ENCODE assay signal across 24 cellular contexts in genomic region chr9:97752274-97752673, GRCh38. TPM values are rescaled to one million over a fixed set of nuclear protein-coding genes. Genes with fewer than 3 reads are reported as not detected.
DNase-seq lines count a peak whose midpoint lies in the region; ATAC-seq, FAIRE-seq and TF ChIP-seq lines count a peak whose summit lies in the region.
"Had no signal": no experiment of that assay in that cellular context is flagged by ENCODE, and none has a peak within 500 bp of the region (broad histone marks: within the 10 kb centered on the region; RNA-seq: fewer than 3 reads in every experiment).

No MANE protein-coding gene starts in this region.

- H3K9me3 ChIP-seq in mammary epithelial cell (replicated peaks; ENCODE audit: insufficient read depth, low read length) (no peaks in the 10 kb centered on the region), breast epithelium (peaks cover 0 to 7% of the 10 kb centered on the region in 2 donors), keratinocyte (ENCODE audit: control insufficient read depth, low read depth, low read length) (no peaks in the 10 kb centered on the region)

- no TSS peak for BruUV-seq in mammary epithelial cell (replicated peaks; lab: Mats Ljungman, UMichigan)

- ATAC-seq in GM18907 (IDR thresholded peaks at IDR 0.05; ENCODE audit: unreplicated experiment) (no peak), HG02759 (IDR thresholded peaks at IDR 0.05; ENCODE audit: unreplicated experiment) (no peak)
- ATAC-seq: Panc1 had no signal

- H4K20me1 ChIP-seq in mammary epithelial cell (ENCODE audit: insufficient read depth, low read length) (no peaks in the 10 kb centered on the region), keratinocyte (ENCODE audit: control insufficient read depth, extremely low read depth, insufficient read depth, low read length) (no peaks in the 10 kb centered on the region)

- DNase-seq in mammary epithelial cell (no peak), breast epithelium (ENCODE audit: low spot score in 2 of 2) (no peak), epithelial cell of esophagus (ENCODE audit: low read depth) (peak; percentile 81), keratinocyte (ENCODE audit: low read depth, low spot score) (no peak), NCI-H69 (lab: John Stamatoyannopoulos, UW) (no peak)
- DNase-seq: DMS79, EL, GDM1, KBM-7, MV-4-11, NCI-H1105 treated with DMSO at 0.1 percent for 48 hours, NCI-H146, NCI-H1930, NCI-H2107, NCI-H2227 treated with DMSO at 0.1 percent for 48 hours, NCI-H526 treated with DMSO at 0.1 percent for 48 hours, SHP77 had no signal

- H3K4me2 ChIP-seq in mammary epithelial cell (ENCODE audit: insufficient read depth, low read depth, low read length) (no peak overlapping the region), keratinocyte (ENCODE audit: control insufficient read depth, extremely low read depth, insufficient read depth, low read depth, low read length) (no peak overlapping the region)

- H3K36me3 ChIP-seq in mammary epithelial cell (ENCODE audit: insufficient read depth, low read length) (no peaks in the 10 kb centered on the region), breast epithelium (no peaks in the 10 kb centered on the region), keratinocyte (ENCODE audit: control insufficient read depth in 2 of 2, extremely low read depth in 1 of 2, insufficient read depth in 2 of 2, low read length in 2 of 2) (no peaks in the 10 kb centered on the region)

- CTCF ChIA-PET in mammary epithelial cell (lab: Charles Lee; ENCODE audit: low non-redundant PET) = no interaction called here

- in situ Hi-C loops in mammary epithelial cell (cut with MboI; ENCODE audit: low sequenced_read_pairs in 2 of 2) = no loop called here

- 50% methylated on average over 2 of the region's 2 CpGs for WGBS in mammary epithelial cell (ENCODE audit: low coverage, missing lambda C conversion rate)

- H3K4me1 ChIP-seq in mammary epithelial cell (ENCODE audit: insufficient read depth, low read length) (peaks cover 3% of the 10 kb centered on the region), breast epithelium (no peaks in the 10 kb centered on the region), keratinocyte (ENCODE audit: control insufficient read depth, extremely low read depth, insufficient read depth, low read length) (peaks cover 7% of the 10 kb centered on the region)

- dilution Hi-C loops in mammary epithelial cell (cut with HindIII; ENCODE audit: low sequenced_read_pairs) = no loop called here
- dilution Hi-C loops in keratinocyte (cut with MboI; ENCODE audit: extremely low pct_ligation_motif_present, low sequenced_read_pairs) = loop anchor here (10.0 kb wide), 1 partner anchor 53 kb away; no protein-coding TSS in a partner anchor

- H3K9ac ChIP-seq in mammary epithelial cell (ENCODE audit: insufficient read depth, low read length) = no peak overlapping the region
- no peak overlapping the region for H3K9ac ChIP-seq in keratinocyte (ENCODE audit: control insufficient read depth, extremely low read depth, insufficient read depth, low read length)

- no peak for TF ChIP-seq POLR2A in breast epithelium (IDR thresholded peaks at IDR 0.05)

- H3K9me1 ChIP-seq in keratinocyte (ENCODE audit: control insufficient read depth, extremely low read depth, insufficient read depth, low read length) = no peaks in the 10 kb centered on the region

- FAIRE-seq in keratinocyte (lab: Jason Lieb, UNC) = peak; percentile 74
- FAIRE-seq: GM12891, H54 had no signal

- no peak for TF ChIP-seq CTCF in mammary epithelial cell (conservative IDR thresholded peaks at IDR 0.05 in 1 of 2, IDR thresholded peaks at IDR 0.05 in 1 of 2; ENCODE audit: extremely low read depth in 1 of 2, insufficient read depth in 1 of 2, low read depth in 1 of 2, low read length in 2 of 2)
- no peak for TF ChIP-seq CTCF in breast epithelium (IDR thresholded peaks at IDR 0.05)
- no peak for TF ChIP-seq CTCF in epithelial cell of esophagus (IDR thresholded peaks at IDR 0.05; ENCODE audit: insufficient read depth, low read depth, low read length, missing control alignments)
- TF ChIP-seq CTCF in keratinocyte (optimal IDR thresholded peaks at IDR 0.05 in 1 of 3, IDR thresholded peaks at IDR 0.05 in 1 of 3, conservative IDR thresholded peaks at IDR 0.05 in 1 of 3; ENCODE audit: extremely low read depth in 1 of 3, insufficient read depth in 2 of 3, low read length in 3 of 3) = no peak

- no peak overlapping the region for H3K27ac ChIP-seq in mammary epithelial cell (ENCODE audit: insufficient read depth, low read depth, low read length)
- H3K27ac ChIP-seq in breast epithelium = no peak overlapping the region
- no peak overlapping the region for H3K27ac ChIP-seq in keratinocyte (ENCODE audit: control insufficient read depth, insufficient read depth, low read length)
- H3K27ac ChIP-seq: RWPE1, SK-N-MC had no signal

- intact Hi-C loops in mammary epithelial cell (cut with micrococcal nuclease) = no loop called here
- intact Hi-C loops in breast epithelium (cut with DNase I; ENCODE audit: low total_unique reads) = no loop called here

- no peak overlapping the region for H3K4me3 ChIP-seq in mammary epithelial cell (replicated peaks in 1 of 3; ENCODE audit: insufficient read depth in 1 of 3, low read depth in 2 of 3, low read length in 3 of 3)
- no peak overlapping the region for H3K4me3 ChIP-seq in breast epithelium
- no peak overlapping the region for H3K4me3 ChIP-seq in epithelial cell of esophagus (ENCODE audit: low read length)
- no peak overlapping the region for H3K4me3 ChIP-seq in keratinocyte (ENCODE audit: control insufficient read depth in 2 of 3, extremely low read depth in 1 of 3, insufficient read depth in 2 of 3, low read depth in 1 of 3, low read length in 3 of 3)
- H3K4me3 ChIP-seq: SK-N-MC had no signal

- H2AFZ ChIP-seq in mammary epithelial cell (ENCODE audit: low read depth, low read length) = peak overlapping the region; percentile 53
- no peak overlapping the region for H2AFZ ChIP-seq in keratinocyte (ENCODE audit: control insufficient read depth, low read length)

- H3K79me2 ChIP-seq in mammary epithelial cell (ENCODE audit: insufficient read depth, low read length) = no peaks in the 10 kb centered on the region
- no peaks in the 10 kb centered on the region for H3K79me2 ChIP-seq in keratinocyte (ENCODE audit: control insufficient read depth, insufficient read depth, low read length)

- no peaks in the 10 kb centered on the region for H3K27me3 ChIP-seq in mammary epithelial cell (ENCODE audit: insufficient read depth, low read length)
- H3K27me3 ChIP-seq in breast epithelium = peaks cover 0 to 3% of the 10 kb centered on the region in 2 donors
- H3K27me3 ChIP-seq in keratinocyte (ENCODE audit: control insufficient read depth, extremely low read depth, insufficient read depth, low read length) = no peaks in the 10 kb centered on the region

RNA-seq across cellular contexts. Expression of gene XPA, which starts 55.1 kb away (rescaled TPM):
- total RNA-seq in mammary epithelial cell (1 to 10 TPM; 3.7 to 7.6 TPM), breast epithelium (10 to 100 TPM; 15.4 to 16.8 (median 16.7) TPM)
- polyA plus RNA-seq in mammary epithelial cell (1.4 TPM), keratinocyte (1.9 to 4.1 TPM (median 1.9 TPM) in 3 replicates)
- polyA minus RNA-seq in mammary epithelial cell (not detected), keratinocyte (2.2 TPM in 1 of 3 replicates, not detected in the others)
- 15.5 TPM for polyA plus RNA-seq in keratinocyte (2011; ENCODE audit: low read depth)
- polyA plus RNA-seq in keratinocyte (2011; cell fraction: cytosol; rRNA removed) = 2.1 and 2.3 TPM in 2 replicates
- polyA plus RNA-seq in keratinocyte (2011; cell fraction: nucleus; rRNA removed) = 1.5 and 2.7 TPM in 2 replicates
- 6.3 and 8.1 TPM in 2 replicates for polyA plus RNA-seq in keratinocyte (2012; ENCODE audit: low replicate concordance)
- polyA minus RNA-seq in keratinocyte (2011; cell fraction: cytosol; rRNA and poly(A)+ RNA removed) = not detected
- 1.3 and 2.5 TPM in 2 replicates for polyA minus RNA-seq in keratinocyte (2011; cell fraction: nucleus; rRNA and poly(A)+ RNA removed)
